1 cellular context compared by ENCODE assay signal in the genomic region with DNA sequence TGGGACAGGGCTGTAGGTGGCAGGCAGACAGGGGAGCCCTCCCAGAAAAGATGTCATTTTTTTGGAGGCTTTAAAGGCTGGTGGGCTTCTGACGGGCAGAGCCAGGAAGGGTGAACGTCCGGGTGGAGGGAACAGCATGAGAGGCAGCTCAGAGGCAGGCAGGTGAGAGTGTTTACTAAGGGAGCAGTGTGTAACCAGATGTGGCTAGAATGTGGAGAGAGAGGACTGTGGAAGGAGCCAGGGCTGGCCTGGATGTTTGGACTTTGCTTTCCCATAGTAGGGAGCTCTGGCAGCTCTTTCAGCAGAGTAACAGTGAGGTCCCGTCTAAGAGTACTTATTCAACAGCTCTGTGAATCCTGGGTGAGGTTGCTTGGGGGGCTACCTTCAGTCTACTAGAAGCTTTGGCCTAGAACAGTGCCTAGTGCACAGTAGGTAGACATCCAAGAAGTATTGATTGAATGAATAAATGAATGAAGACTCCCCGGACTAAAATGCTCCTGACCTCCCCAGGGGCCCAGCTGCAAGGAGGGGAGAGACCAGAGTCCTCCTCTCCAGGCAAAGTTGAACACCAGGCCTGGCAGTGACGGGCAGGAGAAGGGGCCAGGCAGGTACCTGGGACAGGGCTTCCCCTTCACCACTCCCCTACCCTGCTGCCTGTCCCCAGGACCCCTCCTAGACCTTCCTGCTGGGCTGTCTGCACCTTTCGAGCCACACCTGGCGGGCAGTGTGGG.
TF ChIP-seq lines count a peak whose summit lies in the region.

No MANE protein-coding gene starts in this region.

TF ChIP-seq in HepG2, 621 proteins besides CTCF, POLR2A, EP300 and RAD21 (continued from another document):
- TF ChIP-seq, protein P1, sequence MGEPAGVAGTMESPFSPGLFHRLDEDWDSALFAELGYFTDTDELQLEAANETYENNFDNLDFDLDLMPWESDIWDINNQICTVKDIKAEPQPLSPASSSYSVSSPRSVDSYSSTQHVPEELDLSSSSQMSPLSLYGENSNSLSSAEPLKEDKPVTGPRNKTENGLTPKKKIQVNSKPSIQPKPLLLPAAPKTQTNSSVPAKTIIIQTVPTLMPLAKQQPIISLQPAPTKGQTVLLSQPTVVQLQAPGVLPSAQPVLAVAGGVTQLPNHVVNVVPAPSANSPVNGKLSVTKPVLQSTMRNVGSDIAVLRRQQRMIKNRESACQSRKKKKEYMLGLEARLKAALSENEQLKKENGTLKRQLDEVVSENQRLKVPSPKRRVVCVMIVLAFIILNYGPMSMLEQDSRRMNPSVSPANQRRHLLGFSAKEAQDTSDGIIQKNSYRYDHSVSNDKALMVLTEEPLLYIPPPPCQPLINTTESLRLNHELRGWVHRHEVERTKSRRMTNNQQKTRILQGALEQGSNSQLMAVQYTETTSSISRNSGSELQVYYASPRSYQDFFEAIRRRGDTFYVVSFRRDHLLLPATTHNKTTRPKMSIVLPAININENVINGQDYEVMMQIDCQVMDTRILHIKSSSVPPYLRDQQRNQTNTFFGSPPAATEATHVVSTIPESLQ (CRISPR knock-in tag; conservative IDR thresholded peaks at IDR 0.05): no peak
- TF ChIP-seq ZNF570 (CRISPR knock-in tag; IDR thresholded peaks at IDR 0.05; ENCODE audit: borderline replicate concordance) (no peak), SAFB2 (CRISPR knock-in tag; IDR thresholded peaks at IDR 0.05; ENCODE audit: borderline replicate concordance, low read depth) (no peak), ZNF17 (CRISPR knock-in tag; IDR thresholded peaks at IDR 0.05) (no peak), STAT5B (CRISPR knock-in tag; IDR thresholded peaks at IDR 0.05) (no peak), ZNF562 (CRISPR knock-in tag; IDR thresholded peaks at IDR 0.05; ENCODE audit: borderline replicate concordance) (no peak), IRX3 (CRISPR knock-in tag; IDR thresholded peaks at IDR 0.05; ENCODE audit: borderline replicate concordance, low read depth) (no peak), POLR2G (IDR thresholded peaks at IDR 0.05; ENCODE audit: low read depth, low read length) (no peak), POGZ (CRISPR knock-in tag; IDR thresholded peaks at IDR 0.05) (no peak), XRCC5 (optimal IDR thresholded peaks at IDR 0.05; ENCODE audit: low read length) (peak; percentile 53), ZNF557 (CRISPR knock-in tag; IDR thresholded peaks at IDR 0.05) (no peak), ZNF720 (CRISPR knock-in tag; IDR thresholded peaks at IDR 0.05) (no peak), YEATS2 (CRISPR knock-in tag; IDR thresholded peaks at IDR 0.05; ENCODE audit: borderline replicate concordance) (no peak), RBM22 (optimal IDR thresholded peaks at IDR 0.05; ENCODE audit: low read length) (no peak), NFE2L2 (IDR thresholded peaks at IDR 0.05; ENCODE audit: low read length) (no peak), STAG1 (CRISPR knock-in tag; IDR thresholded peaks at IDR 0.05) (peak; percentile 19; the same call in 1 of the 2 replicates), ZNF567 (CRISPR knock-in tag; IDR thresholded peaks at IDR 0.05; ENCODE audit: borderline replicate concordance) (no peak), RBAK (CRISPR knock-in tag; IDR thresholded peaks at IDR 0.05) (no peak), RXRB (CRISPR knock-in tag; IDR thresholded peaks at IDR 0.05; ENCODE audit: borderline replicate concordance) (peak; percentile 29; the same call in 1 of the 2 replicates), ZNF510 (CRISPR knock-in tag; IDR thresholded peaks at IDR 0.05; ENCODE audit: low read depth) (0 out of 2 replicates have a peak, but pooled peaks have one; percentile 52), ETV5 (CRISPR knock-in tag; IDR thresholded peaks at IDR 0.05; ENCODE audit: borderline replicate concordance) (0 out of 2 replicates have a peak, but pooled peaks have one; percentile 22), ZNF713 (CRISPR knock-in tag; IDR thresholded peaks at IDR 0.05) (no peak), NCOA2 (CRISPR knock-in tag; IDR thresholded peaks at IDR 0.05) (no peak; the same call in 1 of the 2 replicates), GATAD1 (CRISPR knock-in tag; IDR thresholded peaks at IDR 0.05) (no peak), MYC (CRISPR knock-in tag; IDR thresholded peaks at IDR 0.05; ENCODE audit: borderline replicate concordance) (0 out of 2 replicates have a peak, but pooled peaks have one; percentile 34), ZNF124 (CRISPR knock-in tag; IDR thresholded peaks at IDR 0.05) (no peak)
- TF ChIP-seq, protein P2, sequence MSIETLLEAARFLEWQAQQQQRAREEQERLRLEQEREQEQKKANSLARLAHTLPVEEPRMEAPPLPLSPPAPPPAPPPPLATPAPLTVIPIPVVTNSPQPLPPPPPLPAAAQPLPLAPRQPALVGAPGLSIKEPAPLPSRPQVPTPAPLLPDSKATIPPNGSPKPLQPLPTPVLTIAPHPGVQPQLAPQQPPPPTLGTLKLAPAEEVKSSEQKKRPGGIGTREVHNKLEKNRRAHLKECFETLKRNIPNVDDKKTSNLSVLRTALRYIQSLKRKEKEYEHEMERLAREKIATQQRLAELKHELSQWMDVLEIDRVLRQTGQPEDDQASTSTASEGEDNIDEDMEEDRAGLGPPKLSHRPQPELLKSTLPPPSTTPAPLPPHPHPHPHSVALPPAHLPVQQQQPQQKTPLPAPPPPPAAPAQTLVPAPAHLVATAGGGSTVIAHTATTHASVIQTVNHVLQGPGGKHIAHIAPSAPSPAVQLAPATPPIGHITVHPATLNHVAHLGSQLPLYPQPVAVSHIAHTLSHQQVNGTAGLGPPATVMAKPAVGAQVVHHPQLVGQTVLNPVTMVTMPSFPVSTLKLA (IDR thresholded peaks at IDR 0.05): no peak
- TF ChIP-seq, protein P3, sequence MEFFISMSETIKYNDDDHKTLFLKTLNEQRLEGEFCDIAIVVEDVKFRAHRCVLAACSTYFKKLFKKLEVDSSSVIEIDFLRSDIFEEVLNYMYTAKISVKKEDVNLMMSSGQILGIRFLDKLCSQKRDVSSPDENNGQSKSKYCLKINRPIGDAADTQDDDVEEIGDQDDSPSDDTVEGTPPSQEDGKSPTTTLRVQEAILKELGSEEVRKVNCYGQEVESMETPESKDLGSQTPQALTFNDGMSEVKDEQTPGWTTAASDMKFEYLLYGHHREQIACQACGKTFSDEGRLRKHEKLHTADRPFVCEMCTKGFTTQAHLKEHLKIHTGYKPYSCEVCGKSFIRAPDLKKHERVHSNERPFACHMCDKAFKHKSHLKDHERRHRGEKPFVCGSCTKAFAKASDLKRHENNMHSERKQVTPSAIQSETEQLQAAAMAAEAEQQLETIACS (CRISPR knock-in tag; IDR thresholded peaks at IDR 0.05): no peak
- TF ChIP-seq, protein P4, sequence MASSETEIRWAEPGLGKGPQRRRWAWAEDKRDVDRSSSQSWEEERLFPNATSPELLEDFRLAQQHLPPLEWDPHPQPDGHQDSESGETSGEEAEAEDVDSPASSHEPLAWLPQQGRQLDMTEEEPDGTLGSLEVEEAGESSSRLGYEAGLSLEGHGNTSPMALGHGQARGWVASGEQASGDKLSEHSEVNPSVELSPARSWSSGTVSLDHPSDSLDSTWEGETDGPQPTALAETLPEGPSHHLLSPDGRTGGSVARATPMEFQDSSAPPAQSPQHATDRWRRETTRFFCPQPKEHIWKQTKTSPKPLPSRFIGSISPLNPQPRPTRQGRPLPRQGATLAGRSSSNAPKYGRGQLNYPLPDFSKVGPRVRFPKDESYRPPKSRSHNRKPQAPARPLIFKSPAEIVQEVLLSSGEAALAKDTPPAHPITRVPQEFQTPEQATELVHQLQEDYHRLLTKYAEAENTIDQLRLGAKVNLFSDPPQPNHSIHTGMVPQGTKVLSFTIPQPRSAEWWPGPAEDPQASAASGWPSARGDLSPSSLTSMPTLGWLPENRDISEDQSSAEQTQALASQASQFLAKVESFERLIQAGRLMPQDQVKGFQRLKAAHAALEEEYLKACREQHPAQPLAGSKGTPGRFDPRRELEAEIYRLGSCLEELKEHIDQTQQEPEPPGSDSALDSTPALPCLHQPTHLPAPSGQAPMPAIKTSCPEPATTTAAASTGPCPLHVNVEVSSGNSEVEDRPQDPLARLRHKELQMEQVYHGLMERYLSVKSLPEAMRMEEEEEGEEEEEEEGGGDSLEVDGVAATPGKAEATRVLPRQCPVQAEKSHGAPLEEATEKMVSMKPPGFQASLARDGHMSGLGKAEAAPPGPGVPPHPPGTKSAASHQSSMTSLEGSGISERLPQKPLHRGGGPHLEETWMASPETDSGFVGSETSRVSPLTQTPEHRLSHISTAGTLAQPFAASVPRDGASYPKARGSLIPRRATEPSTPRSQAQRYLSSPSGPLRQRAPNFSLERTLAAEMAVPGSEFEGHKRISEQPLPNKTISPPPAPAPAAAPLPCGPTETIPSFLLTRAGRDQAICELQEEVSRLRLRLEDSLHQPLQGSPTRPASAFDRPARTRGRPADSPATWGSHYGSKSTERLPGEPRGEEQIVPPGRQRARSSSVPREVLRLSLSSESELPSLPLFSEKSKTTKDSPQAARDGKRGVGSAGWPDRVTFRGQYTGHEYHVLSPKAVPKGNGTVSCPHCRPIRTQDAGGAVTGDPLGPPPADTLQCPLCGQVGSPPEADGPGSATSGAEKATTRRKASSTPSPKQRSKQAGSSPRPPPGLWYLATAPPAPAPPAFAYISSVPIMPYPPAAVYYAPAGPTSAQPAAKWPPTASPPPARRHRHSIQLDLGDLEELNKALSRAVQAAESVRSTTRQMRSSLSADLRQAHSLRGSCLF (CRISPR knock-in tag; IDR thresholded peaks at IDR 0.05; ENCODE audit: borderline replicate concordance): no peak
- TF ChIP-seq, protein P5, sequence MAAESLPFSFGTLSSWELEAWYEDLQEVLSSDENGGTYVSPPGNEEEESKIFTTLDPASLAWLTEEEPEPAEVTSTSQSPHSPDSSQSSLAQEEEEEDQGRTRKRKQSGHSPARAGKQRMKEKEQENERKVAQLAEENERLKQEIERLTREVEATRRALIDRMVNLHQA (CRISPR knock-in tag; IDR thresholded peaks at IDR 0.05): no peak
- TF ChIP-seq, protein P6, sequence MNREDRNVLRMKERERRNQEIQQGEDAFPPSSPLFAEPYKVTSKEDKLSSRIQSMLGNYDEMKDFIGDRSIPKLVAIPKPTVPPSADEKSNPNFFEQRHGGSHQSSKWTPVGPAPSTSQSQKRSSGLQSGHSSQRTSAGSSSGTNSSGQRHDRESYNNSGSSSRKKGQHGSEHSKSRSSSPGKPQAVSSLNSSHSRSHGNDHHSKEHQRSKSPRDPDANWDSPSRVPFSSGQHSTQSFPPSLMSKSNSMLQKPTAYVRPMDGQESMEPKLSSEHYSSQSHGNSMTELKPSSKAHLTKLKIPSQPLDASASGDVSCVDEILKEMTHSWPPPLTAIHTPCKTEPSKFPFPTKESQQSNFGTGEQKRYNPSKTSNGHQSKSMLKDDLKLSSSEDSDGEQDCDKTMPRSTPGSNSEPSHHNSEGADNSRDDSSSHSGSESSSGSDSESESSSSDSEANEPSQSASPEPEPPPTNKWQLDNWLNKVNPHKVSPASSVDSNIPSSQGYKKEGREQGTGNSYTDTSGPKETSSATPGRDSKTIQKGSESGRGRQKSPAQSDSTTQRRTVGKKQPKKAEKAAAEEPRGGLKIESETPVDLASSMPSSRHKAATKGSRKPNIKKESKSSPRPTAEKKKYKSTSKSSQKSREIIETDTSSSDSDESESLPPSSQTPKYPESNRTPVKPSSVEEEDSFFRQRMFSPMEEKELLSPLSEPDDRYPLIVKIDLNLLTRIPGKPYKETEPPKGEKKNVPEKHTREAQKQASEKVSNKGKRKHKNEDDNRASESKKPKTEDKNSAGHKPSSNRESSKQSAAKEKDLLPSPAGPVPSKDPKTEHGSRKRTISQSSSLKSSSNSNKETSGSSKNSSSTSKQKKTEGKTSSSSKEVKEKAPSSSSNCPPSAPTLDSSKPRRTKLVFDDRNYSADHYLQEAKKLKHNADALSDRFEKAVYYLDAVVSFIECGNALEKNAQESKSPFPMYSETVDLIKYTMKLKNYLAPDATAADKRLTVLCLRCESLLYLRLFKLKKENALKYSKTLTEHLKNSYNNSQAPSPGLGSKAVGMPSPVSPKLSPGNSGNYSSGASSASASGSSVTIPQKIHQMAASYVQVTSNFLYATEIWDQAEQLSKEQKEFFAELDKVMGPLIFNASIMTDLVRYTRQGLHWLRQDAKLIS (CRISPR knock-in tag; IDR thresholded peaks at IDR 0.05): no peak
